Comparison of ENCODE assay signal across 8 cellular contexts in the genomic region with DNA sequence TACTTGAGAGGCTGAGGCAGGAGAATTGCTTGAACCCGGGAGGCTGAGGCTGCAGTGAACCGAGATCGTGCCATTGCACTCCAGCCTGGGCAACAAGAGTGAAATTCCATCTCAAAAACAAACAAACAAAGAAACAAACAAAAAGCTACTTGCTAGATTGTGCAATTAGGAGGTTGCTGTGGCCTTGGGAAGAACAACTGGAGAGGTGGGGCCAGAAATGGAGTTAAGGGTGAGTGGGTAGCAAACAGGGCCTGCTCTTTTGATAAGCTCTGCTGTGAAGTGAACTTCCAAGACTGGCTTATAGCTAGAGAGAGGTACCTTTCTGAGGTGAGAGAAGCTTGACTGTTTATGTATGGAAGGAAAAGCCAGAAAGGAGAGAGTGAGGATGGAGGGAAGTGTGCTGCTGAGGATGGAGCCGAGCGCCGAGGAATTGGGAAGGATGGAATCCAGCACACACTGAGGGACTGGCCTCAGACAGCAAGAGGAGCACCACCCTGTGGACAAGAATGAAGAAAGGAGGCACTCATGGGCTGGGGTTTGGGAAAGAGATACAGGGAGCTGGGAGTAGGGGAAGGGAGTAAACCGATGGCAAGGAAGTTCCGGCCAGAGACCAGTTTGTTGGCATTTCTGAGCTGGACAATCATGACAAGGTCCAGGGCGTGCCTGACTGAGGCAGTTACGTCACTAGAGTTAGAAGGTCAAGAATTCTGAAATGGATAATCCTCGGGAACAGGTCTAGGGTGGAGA. TPM values are rescaled to one million over a fixed set of nuclear protein-coding genes. Genes with fewer than 3 reads are reported as not detected.
DNase-seq lines count a peak whose midpoint lies in the region; ATAC-seq, FAIRE-seq and TF ChIP-seq lines count a peak whose summit lies in the region.

No MANE protein-coding gene starts in this region.

- no peaks in the 10 kb centered on the region for H3K36me3 Mint-ChIP-seq in HFFc6 (ENCODE audit: low read depth)
- H3K36me3 Mint-ChIP-seq in CD8-positive, alpha-beta memory T cell: no peaks in the 10 kb centered on the region
- no peaks in the 10 kb centered on the region for H3K36me3 Mint-ChIP-seq in stimulated activated naive B cell treated with anti-CD40 and anti-IgM and Interleukin-4, amounts not matched to agents 10 μg/mL and 1 μg/mL and 100 μg/mL, for 72 hours

- no peaks in the 10 kb centered on the region for H3K9me3 ChIP-seq in kidney (ENCODE audit: control insufficient read depth in 1 of 2, low read length in 2 of 2)
- H3K9me3 ChIP-seq in CD8-positive, alpha-beta memory T cell (ENCODE audit: low read length): no peaks in the 10 kb centered on the region

- POLR2A ChIA-PET in CD8-positive, alpha-beta memory T cell (lab: Charles Lee): no interaction called here

- no peaks in the 10 kb centered on the region for H3K27me3 ChIP-seq in brain microvascular endothelial cell (replicated peaks)
- H3K27me3 ChIP-seq in CD8-positive, alpha-beta memory T cell (ENCODE audit: insufficient read depth, low read length, poor library complexity, severe bottlenecking): no peaks in the 10 kb centered on the region

- ATAC-seq in stimulated activated naive B cell treated with anti-CD40 and anti-IgM and Interleukin-4, amounts not matched to agents 10 μg/mL and 1 μg/mL and 100 μg/mL, for 72 hours (replicated peaks): no peak

- no peaks in the 10 kb centered on the region for H3K27me3 Mint-ChIP-seq in HFFc6 (ENCODE audit: insufficient read depth)
- H3K27me3 Mint-ChIP-seq in CD8-positive, alpha-beta memory T cell: no peaks in the 10 kb centered on the region
- H3K27me3 Mint-ChIP-seq in stimulated activated naive B cell treated with anti-CD40 and anti-IgM and Interleukin-4, amounts not matched to agents 10 μg/mL and 1 μg/mL and 100 μg/mL, for 72 hours: no peaks in the 10 kb centered on the region

- H3K36me3 ChIP-seq in brain microvascular endothelial cell (replicated peaks) (no peaks in the 10 kb centered on the region), kidney (ENCODE audit: control insufficient read depth in 1 of 2, insufficient read depth in 2 of 2, low read length in 2 of 2) (no peaks in the 10 kb centered on the region)
- H3K36me3 ChIP-seq in CD8-positive, alpha-beta memory T cell (ENCODE audit: insufficient read depth, low read length): no peaks in the 10 kb centered on the region

- H3K9me3 Mint-ChIP-seq in HFFc6: no peaks in the 10 kb centered on the region
- H3K9me3 Mint-ChIP-seq in CD8-positive, alpha-beta memory T cell: no peaks in the 10 kb centered on the region
- no peaks in the 10 kb centered on the region for H3K9me3 Mint-ChIP-seq in stimulated activated naive B cell treated with anti-CD40 and anti-IgM and Interleukin-4, amounts not matched to agents 10 μg/mL and 1 μg/mL and 100 μg/mL, for 72 hours

- H3K27ac Mint-ChIP-seq in HFFc6: peak overlapping the region; percentile 73
- peak overlapping the region in 3 of 8 donors; percentile 14 to 33 (median 18) for H3K27ac Mint-ChIP-seq in CD8-positive, alpha-beta memory T cell
- H3K27ac Mint-ChIP-seq in stimulated activated naive B cell treated with anti-CD40 and anti-IgM and Interleukin-4, amounts not matched to agents 10 μg/mL and 1 μg/mL and 100 μg/mL, for 72 hours: no peak overlapping the region

- H3K4me1 Mint-ChIP-seq in HFFc6 (ENCODE audit: low read depth): peaks cover 33% of the 10 kb centered on the region
- H3K4me1 Mint-ChIP-seq in CD8-positive, alpha-beta memory T cell: peaks cover 5 to 7% (median 5%) of the 10 kb centered on the region in 3 donors
- H3K4me1 Mint-ChIP-seq in stimulated activated naive B cell treated with anti-CD40 and anti-IgM and Interleukin-4, amounts not matched to agents 10 μg/mL and 1 μg/mL and 100 μg/mL, for 72 hours: peaks cover 14 to 24% of the 10 kb centered on the region in 2 donors

- FAIRE-seq in kidney (lab: Jason Lieb, UNC): no peak

- H3K4me3 Mint-ChIP-seq in HFFc6: peak overlapping the region; percentile 8
- no peak overlapping the region for H3K4me3 Mint-ChIP-seq in CD8-positive, alpha-beta memory T cell
- no peak overlapping the region for H3K4me3 Mint-ChIP-seq in stimulated activated naive B cell treated with anti-CD40 and anti-IgM and Interleukin-4, amounts not matched to agents 10 μg/mL and 1 μg/mL and 100 μg/mL, for 72 hours

- TF ChIP-seq CTCF in 22Rv1 (IDR thresholded peaks at IDR 0.05): peak; percentile 1; the same call in 1 of the 2 replicates
- peak; percentile 74 for TF ChIP-seq CTCF in HFFc6 (IDR thresholded peaks at IDR 0.05)
- TF ChIP-seq CTCF in brain microvascular endothelial cell (IDR thresholded peaks at IDR 0.05; ENCODE audit: low read depth, low read length, missing control alignments): peak; percentile 68
- no peak for TF ChIP-seq CTCF in kidney (IDR thresholded peaks at IDR 0.05; ENCODE audit: borderline replicate concordance, extremely low read depth, insufficient read depth)

- CTCF ChIA-PET in CD8-positive, alpha-beta memory T cell (lab: Charles Lee): interaction anchor here (0.7 to 1.5 kb wide), 2 partner anchors 10 to 321 kb away, joined by 3 read pairs; partner anchors contain the start of gene CNNM2

- H3K9ac ChIP-seq in kidney (ENCODE audit: low read length in 2 of 2): peak overlapping the region in 1 of 2 donors; percentile 34

- H3K4me1 ChIP-seq in kidney (ENCODE audit: control insufficient read depth in 1 of 2, insufficient read depth in 1 of 2, low read depth in 1 of 2, low read length in 2 of 2): peaks cover 12 to 13% of the 10 kb centered on the region in 2 donors
- no peaks in the 10 kb centered on the region for H3K4me1 ChIP-seq in CD8-positive, alpha-beta memory T cell (ENCODE audit: insufficient read depth, low read length)

- in situ Hi-C loops in brain microvascular endothelial cell (cut with HindIII; ENCODE audit: low pct_ligation_motif_present, low sequenced_read_pairs): no loop called here

- DNase-seq in HFFc6 (peak; percentile 56), brain microvascular endothelial cell (peak; percentile 44), kidney (peak; percentile 67)
- no peak for DNase-seq in CD8-positive, alpha-beta memory T cell
- no peak for DNase-seq in stimulated activated CD4-positive, alpha-beta T cell treated with anti-CD3 and anti-CD28 coated beads, Interleukin-12 subunit alpha, Interleukin-12 subunit beta, amount 100 ng/mL, for 4 hours
- no peak for DNase-seq in stimulated activated naive B cell treated with anti-CD40 and anti-IgM and Interleukin-4, amounts not matched to agents 10 μg/mL and 1 μg/mL and 100 μg/mL, for 72 hours
- no peak for DNase-seq in activated effector memory CD4-positive, alpha-beta T cell treated with Interleukin-2 at 50 U/mL for 16 hours

- H3K4me3 ChIP-seq in brain microvascular endothelial cell (ENCODE audit: low read depth, low read length): no peak overlapping the region
- H3K4me3 ChIP-seq in kidney (ENCODE audit: low read length in 2 of 2): no peak overlapping the region
- no peak overlapping the region for H3K4me3 ChIP-seq in CD8-positive, alpha-beta memory T cell (ENCODE audit: low read length)

- H3K27ac ChIP-seq in 22Rv1 (no peak overlapping the region), brain microvascular endothelial cell (no peak overlapping the region), kidney (ENCODE audit: low read depth in 2 of 2, low read length in 2 of 2) (peak overlapping the region; percentile 1 to 60)
- no peak overlapping the region for H3K27ac ChIP-seq in CD8-positive, alpha-beta memory T cell (ENCODE audit: low read depth, low read length)

- intact Hi-C loops in kidney (cut with DNase I): no loop called here

RNA-seq across cellular contexts. Expression of gene RPEL1, which starts 7.0 kb away (rescaled TPM):
- under 1 TPM in 1 of 6 experiments, not detected in 5; 0.14 TPM for total RNA-seq in HFFc6 (2021; fragmentation: NEBNext Ultra II Directional; extraction: Animal tissue kit (Norgen Biotek cat#: 25700))
- not detected for total RNA-seq in kidney
- polyA plus RNA-seq in kidney (ENCODE audit: insufficient read depth, low read depth, low replicate concordance): not detected
- total RNA-seq in CD8-positive, alpha-beta memory T cell: not detected
- polyA plus RNA-seq in CD8-positive, alpha-beta memory T cell: not detected

RNA-seq across cellular contexts. Expression of gene INA, which starts 38.3 kb away (rescaled TPM):
- total RNA-seq in HFFc6 (2021; fragmentation: NEBNext Ultra II Directional; extraction: Animal tissue kit (Norgen Biotek cat#: 25700)): 1 to 10 TPM in 2 of 6 experiments, under 1 TPM in 3, not detected in 1; 0.06 to 1.3 (median 0.10) TPM
- total RNA-seq in kidney: 0.16 TPM
- not detected for polyA plus RNA-seq in kidney (ENCODE audit: insufficient read depth, low read depth, low replicate concordance)
- under 1 TPM; 0.73 to 0.94 TPM for total RNA-seq in CD8-positive, alpha-beta memory T cell
- not detected for polyA plus RNA-seq in CD8-positive, alpha-beta memory T cell

RNA-seq across cellular contexts. Expression of gene NT5C2, which starts 45.6 kb away (rescaled TPM):
- total RNA-seq in HFFc6 (2021; fragmentation: NEBNext Ultra II Directional; extraction: Animal tissue kit (Norgen Biotek cat#: 25700)): 10 to 100 TPM; 78.5 to 97.4 (median 81.1) TPM
- total RNA-seq in kidney: 91.7 TPM
- 30.9 TPM for polyA plus RNA-seq in kidney (ENCODE audit: insufficient read depth, low read depth, low replicate concordance)
- total RNA-seq in CD8-positive, alpha-beta memory T cell: 10 to 100 TPM; 45.9 to 49.7 TPM
- polyA plus RNA-seq in CD8-positive, alpha-beta memory T cell: 59.8 TPM

Comparison
In these comparisons a context has a peak if more than half of its experiments do, and no peak if none do; other contexts are left out.
1. H3K27ac ChIP-seq: peak in kidney (2 of 2); none in 22Rv1 (single experiment), brain microvascular endothelial cell (single experiment) and CD8-positive, alpha-beta memory T cell (single experiment).
2. DNase-seq: peak in HFFc6 (single experiment), brain microvascular endothelial cell (single experiment) and kidney (single experiment); none in CD8-positive, alpha-beta memory T cell (0 of 5), stimulated activated CD4-positive, alpha-beta T cell treated with anti-CD3 and anti-CD28 coated beads, Interleukin-12 subunit alpha, Interleukin-12 subunit beta, amount 100 ng/mL, for 4 hours (single experiment), stimulated activated naive B cell treated with anti-CD40 and anti-IgM and Interleukin-4, amounts not matched to agents 10 μg/mL and 1 μg/mL and 100 μg/mL, for 72 hours (single experiment) and activated effector memory CD4-positive, alpha-beta T cell treated with Interleukin-2 at 50 U/mL for 16 hours (single experiment).